11 cellular contexts compared by ENCODE assay signal in the genomic region with DNA sequence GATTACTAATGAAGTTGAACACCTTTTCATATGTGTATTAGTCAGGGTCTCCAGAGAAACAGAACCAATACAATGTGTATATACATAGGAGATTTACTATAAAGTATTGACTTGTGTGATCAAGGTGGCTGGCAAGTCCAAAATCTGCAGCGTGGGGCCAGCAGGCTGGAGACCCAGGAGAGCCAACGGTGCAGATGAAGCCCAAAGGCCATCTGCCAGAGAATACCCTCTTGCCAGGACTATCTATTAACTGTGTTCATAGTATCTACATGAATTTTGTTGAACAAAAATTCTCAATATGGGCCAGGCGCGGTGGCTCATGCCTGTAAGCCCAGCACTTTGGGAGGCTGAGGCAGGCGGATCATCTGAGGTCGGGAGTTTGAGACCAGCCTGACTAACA. TPM values are rescaled to one million over a fixed set of nuclear protein-coding genes. Genes with fewer than 3 reads are reported as not detected.
DNase-seq lines count a peak whose midpoint lies in the region.
"Not testable (repeated sequence)": the region's sequence is repeated elsewhere in the genome, so short reads cannot be mapped to it uniquely, and the experiment has no call there.
"Had no signal": no experiment of that assay in that cellular context is flagged by ENCODE, and none has a peak within 500 bp of the region (broad histone marks: within the 10 kb centered on the region; RNA-seq: fewer than 3 reads in every experiment).

No MANE protein-coding gene starts in this region.

- in situ Hi-C loops in G401 (cut with HindIII; ENCODE audit: low sequenced_read_pairs): not testable (repeated sequence)

- peak; percentile 54 for DNase-seq in G401 (ENCODE audit: low spot score)
- DNase-seq in cerebellar cortex (ENCODE audit: low spot score): peak; percentile 55
- peak; percentile 10 for DNase-seq in cerebellum (ENCODE audit: low spot score)
- peak; percentile 41 for DNase-seq in islet precursor cell

RNA-seq across cellular contexts. Expression of a gene that starts 16.4 kb away (rescaled TPM):
- not detected in 2 replicates for total RNA-seq in G401 (2014; rRNA removed; shearing (Covaris generic))
- total RNA-seq in cerebellum: 0.36 TPM
- total RNA-seq: A172; A673; B cell; CD4-positive, alpha-beta memory T cell; CD4-positive, alpha-beta T cell; CD4-positive, CD25-positive, alpha-beta regulatory T cell; CD8-positive, alpha-beta T cell had no signal

RNA-seq across cellular contexts. Expression of a gene that starts 20.8 kb away (rescaled TPM):
- total RNA-seq in G401 (2014; rRNA removed; shearing (Covaris generic)): 46.6 and 47.7 TPM in 2 replicates
- total RNA-seq in cerebellum: 41.4 TPM

Comparison
In these comparisons a context has a peak if more than half of its experiments do, and no peak if none do; other contexts are left out.
1. Peak in every context shown above with its lines: DNase-seq.